ENCODE assay signal across 6 cellular contexts in the genomic region with DNA sequence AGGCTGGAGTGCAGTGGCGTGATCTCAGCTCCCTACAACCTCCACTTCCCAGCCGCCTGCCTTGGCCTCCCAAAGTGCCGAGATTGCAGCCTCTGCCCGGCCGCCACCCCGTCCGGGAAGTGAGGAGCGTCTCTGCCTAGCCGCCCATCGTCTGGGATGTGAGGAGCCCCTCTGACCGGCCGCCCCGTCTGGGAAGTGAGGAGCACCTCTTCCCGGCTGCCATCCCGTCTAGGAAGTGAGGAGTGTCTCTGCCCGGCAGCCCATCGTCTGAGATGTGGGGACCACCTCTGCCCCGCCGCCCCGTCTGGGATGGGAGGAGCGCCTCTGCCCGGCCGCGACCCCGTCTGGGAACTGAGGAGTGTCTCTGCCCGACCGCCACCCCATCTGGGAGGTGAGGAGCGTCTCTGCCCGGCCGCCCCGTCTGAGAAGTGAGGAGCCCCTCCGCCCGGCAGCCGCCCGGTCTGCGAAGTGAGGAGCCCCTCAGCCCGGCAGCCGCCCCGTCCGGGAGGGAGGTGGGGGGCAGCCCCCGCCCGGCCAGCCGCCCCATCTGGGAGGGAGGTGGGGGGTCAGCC. TPM values are rescaled to one million over a fixed set of nuclear protein-coding genes. Genes with fewer than 3 reads are reported as not detected.
DNase-seq lines count a peak whose midpoint lies in the region; ATAC-seq and TF ChIP-seq lines count a peak whose summit lies in the region.
"Not testable (repeated sequence)": the region's sequence is repeated elsewhere in the genome, so short reads cannot be mapped to it uniquely, and the experiment has no call there.

No MANE protein-coding gene starts in this region.

- peak; percentile 16 for DNase-seq in DND-41
- peak; percentile 12 for DNase-seq in WERI-Rb-1
- DNase-seq in glutamatergic neuron = peak; percentile 19
- peak; percentile 30 for DNase-seq in left ventricle myocardium superior
- not testable (repeated sequence) for DNase-seq in stimulated activated naive B cell treated with anti-CD40 and anti-IgM and Interleukin-4, amounts not matched to agents 10 μg/mL and 1 μg/mL and 100 μg/mL, for 72 hours

- H3K4me3 ChIP-seq in DND-41 (ENCODE audit: low read depth in 1 of 2, low read length in 2 of 2); WERI-Rb-1 (ENCODE audit: low read depth, low read length): not testable (repeated sequence)

- H3K9me3 ChIP-seq in DND-41 (ENCODE audit: insufficient read depth, low read length, severe bottlenecking); WERI-Rb-1 (ENCODE audit: severe bottlenecking): not testable (repeated sequence)

- H3K27me3 Mint-ChIP-seq in dendritic cell treated with granulocyte-macrophage colony-stimulating factor and Interleukin-4, amounts not matched to agents 40 ng/mL and 50 ng/mL, for 4 days; glutamatergic neuron (ENCODE audit: unreplicated experiment); stimulated activated naive B cell treated with anti-CD40 and anti-IgM and Interleukin-4, amounts not matched to agents 10 μg/mL and 1 μg/mL and 100 μg/mL, for 72 hours: not testable (repeated sequence)

- not testable (repeated sequence) for H3K4me3 Mint-ChIP-seq in dendritic cell treated with granulocyte-macrophage colony-stimulating factor and Interleukin-4, amounts not matched to agents 40 ng/mL and 50 ng/mL, for 4 days; glutamatergic neuron (ENCODE audit: unreplicated experiment); stimulated activated naive B cell treated with anti-CD40 and anti-IgM and Interleukin-4, amounts not matched to agents 10 μg/mL and 1 μg/mL and 100 μg/mL, for 72 hours

- H3K79me2 ChIP-seq in DND-41 (ENCODE audit: insufficient read depth, low read length) = peaks cover 84% of the 10 kb centered on the region

- H3K9ac ChIP-seq in DND-41 (ENCODE audit: low read depth, low read length) = not testable (repeated sequence)

- H3K27ac Mint-ChIP-seq in dendritic cell treated with granulocyte-macrophage colony-stimulating factor and Interleukin-4, amounts not matched to agents 40 ng/mL and 50 ng/mL, for 4 days = peak overlapping the region; percentile 66
- not testable (repeated sequence) for H3K27ac Mint-ChIP-seq in glutamatergic neuron (ENCODE audit: unreplicated experiment)
- H3K27ac Mint-ChIP-seq in stimulated activated naive B cell treated with anti-CD40 and anti-IgM and Interleukin-4, amounts not matched to agents 10 μg/mL and 1 μg/mL and 100 μg/mL, for 72 hours = peak overlapping the region; percentile 20

- not testable (repeated sequence) for H3K27ac ChIP-seq in DND-41 (ENCODE audit: low read length); WERI-Rb-1

- peaks cover 86% of the 10 kb centered on the region for H3K36me3 Mint-ChIP-seq in dendritic cell treated with granulocyte-macrophage colony-stimulating factor and Interleukin-4, amounts not matched to agents 40 ng/mL and 50 ng/mL, for 4 days (ENCODE audit: low read depth)
- not testable (repeated sequence) for H3K36me3 Mint-ChIP-seq in glutamatergic neuron (ENCODE audit: unreplicated experiment)
- peaks cover 46 to 49% of the 10 kb centered on the region in 2 donors for H3K36me3 Mint-ChIP-seq in stimulated activated naive B cell treated with anti-CD40 and anti-IgM and Interleukin-4, amounts not matched to agents 10 μg/mL and 1 μg/mL and 100 μg/mL, for 72 hours

- not testable (repeated sequence) for H3K4me2 ChIP-seq in DND-41 (ENCODE audit: insufficient read depth, low read length)

- H3K27me3 ChIP-seq in DND-41 (ENCODE audit: insufficient read depth, low read length, poor library complexity); WERI-Rb-1 (ENCODE audit: insufficient read depth, low read depth, severe bottlenecking): not testable (repeated sequence)

- peaks cover 30% of the 10 kb centered on the region for H4K20me1 ChIP-seq in DND-41 (ENCODE audit: insufficient read depth, low read length)

- H3K4me1 Mint-ChIP-seq in dendritic cell treated with granulocyte-macrophage colony-stimulating factor and Interleukin-4, amounts not matched to agents 40 ng/mL and 50 ng/mL, for 4 days (ENCODE audit: low read depth) = peaks cover 41% of the 10 kb centered on the region
- H3K4me1 Mint-ChIP-seq in glutamatergic neuron (ENCODE audit: low read depth, unreplicated experiment) = not testable (repeated sequence)
- H3K4me1 Mint-ChIP-seq in stimulated activated naive B cell treated with anti-CD40 and anti-IgM and Interleukin-4, amounts not matched to agents 10 μg/mL and 1 μg/mL and 100 μg/mL, for 72 hours = peaks cover 18 to 40% of the 10 kb centered on the region in 2 donors

- not testable (repeated sequence) for H2AFZ ChIP-seq in DND-41 (ENCODE audit: low read depth, low read length)

- not testable (repeated sequence) for TF ChIP-seq CTCF in DND-41 (IDR thresholded peaks at IDR 0.05; ENCODE audit: borderline replicate concordance, extremely low read depth, low read length, poor library complexity, severe bottlenecking); WERI-Rb-1 (IDR thresholded peaks at IDR 0.05; ENCODE audit: low read depth, low read length); glutamatergic neuron (IDR thresholded peaks at IDR 0.05; ENCODE audit: partially characterized antibody, unreplicated experiment)

- H3K36me3 ChIP-seq in DND-41 (ENCODE audit: insufficient read depth, low read length) (peaks cover 62% of the 10 kb centered on the region), WERI-Rb-1 (peaks cover 41% of the 10 kb centered on the region)

- not testable (repeated sequence) for H3K9me3 Mint-ChIP-seq in dendritic cell treated with granulocyte-macrophage colony-stimulating factor and Interleukin-4, amounts not matched to agents 40 ng/mL and 50 ng/mL, for 4 days; glutamatergic neuron (ENCODE audit: unreplicated experiment); stimulated activated naive B cell treated with anti-CD40 and anti-IgM and Interleukin-4, amounts not matched to agents 10 μg/mL and 1 μg/mL and 100 μg/mL, for 72 hours

- intact Hi-C loops in dendritic cell treated with granulocyte-macrophage colony-stimulating factor and Interleukin-4, amounts not matched to agents 40 ng/mL and 50 ng/mL, for 4 days (cut with micrococcal nuclease); left ventricle myocardium superior (cut with micrococcal nuclease): not testable (repeated sequence)

- ATAC-seq in DND-41 (ENCODE audit: insufficient read depth, low read depth); left ventricle myocardium superior; stimulated activated naive B cell treated with anti-CD40 and anti-IgM and Interleukin-4, amounts not matched to agents 10 μg/mL and 1 μg/mL and 100 μg/mL, for 72 hours (replicated peaks): not testable (repeated sequence)

- H3K4me1 ChIP-seq in DND-41 (ENCODE audit: insufficient read depth, low read length) = not testable (repeated sequence)

RNA-seq across cellular contexts. Expression of a gene that starts 26.9 kb away (rescaled TPM):
- total RNA-seq in glutamatergic neuron (ENCODE audit: unreplicated experiment) (29.8 TPM), left ventricle myocardium superior (15.5 TPM)

RNA-seq across cellular contexts. Expression of a gene that starts 58.4 kb away (rescaled TPM):
- 60.6 TPM for total RNA-seq in glutamatergic neuron (ENCODE audit: unreplicated experiment)
- total RNA-seq in left ventricle myocardium superior = 10.3 TPM
